1 cellular context compared by ENCODE assay signal in the genomic region with DNA sequence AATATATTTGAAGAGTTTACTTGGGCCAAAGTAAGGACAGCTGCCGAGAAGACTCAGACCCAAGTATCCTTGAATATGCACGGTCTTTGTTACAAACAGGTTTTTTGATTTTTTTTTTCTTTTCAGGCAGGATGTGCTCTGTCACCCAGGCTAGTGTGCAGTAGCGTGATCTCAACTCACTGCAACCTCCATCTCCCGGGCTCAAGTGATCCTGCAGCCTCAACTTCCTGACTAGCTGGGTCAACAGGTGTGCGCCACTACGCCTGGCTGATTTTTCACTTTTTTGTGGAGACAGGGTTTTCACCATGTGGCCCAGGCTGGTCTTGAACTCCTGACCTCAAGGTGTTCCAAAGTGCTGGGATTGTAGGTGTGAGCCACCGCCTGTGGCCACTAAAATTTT.
TF ChIP-seq lines count a peak whose summit lies in the region.

No MANE protein-coding gene starts in this region.

TF ChIP-seq in GM12878, 131 proteins besides CTCF, POLR2A, EP300 and RAD21 (continued from another document):
- TF ChIP-seq ZSCAN29 (IDR thresholded peaks at IDR 0.05) (no peak), TCF3 (IDR thresholded peaks at IDR 0.05; ENCODE audit: borderline replicate concordance, insufficient read depth, low read depth, low read length) (0 out of 2 replicates have a peak, but pooled peaks have one; percentile 24), NFIC (IDR thresholded peaks at IDR 0.05; ENCODE audit: low read depth, low read length) (0 out of 2 replicates have a peak, but pooled peaks have one; percentile 37), RB1 (IDR thresholded peaks at IDR 0.05; ENCODE audit: borderline replicate concordance) (no peak), RUNX3 (IDR thresholded peaks at IDR 0.05; ENCODE audit: low read length) (peak; percentile 60)
- TF ChIP-seq, protein P1, sequence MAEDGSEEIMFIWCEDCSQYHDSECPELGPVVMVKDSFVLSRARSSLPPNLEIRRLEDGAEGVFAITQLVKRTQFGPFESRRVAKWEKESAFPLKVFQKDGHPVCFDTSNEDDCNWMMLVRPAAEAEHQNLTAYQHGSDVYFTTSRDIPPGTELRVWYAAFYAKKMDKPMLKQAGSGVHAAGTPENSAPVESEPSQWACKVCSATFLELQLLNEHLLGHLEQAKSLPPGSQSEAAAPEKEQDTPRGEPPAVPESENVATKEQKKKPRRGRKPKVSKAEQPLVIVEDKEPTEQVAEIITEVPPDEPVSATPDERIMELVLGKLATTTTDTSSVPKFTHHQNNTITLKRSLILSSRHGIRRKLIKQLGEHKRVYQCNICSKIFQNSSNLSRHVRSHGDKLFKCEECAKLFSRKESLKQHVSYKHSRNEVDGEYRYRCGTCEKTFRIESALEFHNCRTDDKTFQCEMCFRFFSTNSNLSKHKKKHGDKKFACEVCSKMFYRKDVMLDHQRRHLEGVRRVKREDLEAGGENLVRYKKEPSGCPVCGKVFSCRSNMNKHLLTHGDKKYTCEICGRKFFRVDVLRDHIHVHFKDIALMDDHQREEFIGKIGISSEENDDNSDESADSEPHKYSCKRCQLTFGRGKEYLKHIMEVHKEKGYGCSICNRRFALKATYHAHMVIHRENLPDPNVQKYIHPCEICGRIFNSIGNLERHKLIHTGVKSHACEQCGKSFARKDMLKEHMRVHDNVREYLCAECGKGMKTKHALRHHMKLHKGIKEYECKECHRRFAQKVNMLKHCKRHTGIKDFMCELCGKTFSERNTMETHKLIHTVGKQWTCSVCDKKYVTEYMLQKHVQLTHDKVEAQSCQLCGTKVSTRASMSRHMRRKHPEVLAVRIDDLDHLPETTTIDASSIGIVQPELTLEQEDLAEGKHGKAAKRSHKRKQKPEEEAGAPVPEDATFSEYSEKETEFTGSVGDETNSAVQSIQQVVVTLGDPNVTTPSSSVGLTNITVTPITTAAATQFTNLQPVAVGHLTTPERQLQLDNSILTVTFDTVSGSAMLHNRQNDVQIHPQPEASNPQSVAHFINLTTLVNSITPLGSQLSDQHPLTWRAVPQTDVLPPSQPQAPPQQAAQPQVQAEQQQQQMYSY (CRISPR knock-in tag; IDR thresholded peaks at IDR 0.05): no peak
